In genomic region chr5:180290568-180291233, GRCh38 we compare ENCODE assay signal across 8 cellular contexts. TPM values are rescaled to one million over a fixed set of nuclear protein-coding genes. Genes with fewer than 3 reads are reported as not detected.
A peak's percentile ranks its signal among the peaks of the same experiment; 100 is the strongest.
DNase-seq lines count a peak whose midpoint lies in the region; ATAC-seq and TF ChIP-seq lines count a peak whose summit lies in the region.

No MANE protein-coding gene starts in this region.

- H3K36me3 ChIP-seq in kidney epithelial cell (ENCODE audit: control insufficient read depth, insufficient read depth, low read length) = no peaks in the 10 kb centered on the region
- H3K36me3 ChIP-seq in testis (ENCODE audit: low read depth, missing control alignments) = no peaks in the 10 kb centered on the region

- H3K36me3 Mint-ChIP-seq in activated CD4-positive, alpha-beta T cell treated with anti-CD3 and anti-CD28 coated beads, Interleukin-2, amount 10 ng/mL, durations not matched to agents 24 days and 14 days (ENCODE audit: low read depth) = peaks cover 22% of the 10 kb centered on the region
- peaks cover 7% of the 10 kb centered on the region for H3K36me3 Mint-ChIP-seq in activated naive CD8-positive, alpha-beta T cell

- peak overlapping the region in 1 of 2 donors; percentile 82 for H3K27ac ChIP-seq in testis

- WGBS in testis, 2 donors = 4 to 10% methylated on average over 12 to 13 of the region's 13 CpGs

- H3K4me3 Mint-ChIP-seq in activated CD4-positive, alpha-beta T cell treated with anti-CD3 and anti-CD28 coated beads, Interleukin-2, amount 10 ng/mL, durations not matched to agents 24 days and 14 days = peak overlapping the region; percentile 91
- H3K4me3 Mint-ChIP-seq in activated naive CD8-positive, alpha-beta T cell = peak overlapping the region; percentile 94

- intact Hi-C loops in activated CD4-positive, alpha-beta T cell treated with anti-CD3 and anti-CD28 coated beads, Interleukin-2, amount 10 ng/mL, durations not matched to agents 24 days and 14 days (cut with micrococcal nuclease) = loop anchor here (5.0 kb wide), 2 partner anchors 83 to 668 kb away; partner anchors contain the start of genes HNRNPH1 and RASGEF1C
- intact Hi-C loops in testis (cut with DNase I; ENCODE audit: low total_unique reads) = no loop called here

- H3K27ac Mint-ChIP-seq in activated CD4-positive, alpha-beta T cell treated with anti-CD3 and anti-CD28 coated beads, Interleukin-2, amount 10 ng/mL, durations not matched to agents 24 days and 14 days = peak overlapping the region; percentile 81
- H3K27ac Mint-ChIP-seq in activated naive CD8-positive, alpha-beta T cell = peak overlapping the region; percentile 88

- no peak for TF ChIP-seq POLR2A in testis (IDR thresholded peaks at IDR 0.05)

- peaks cover 26% of the 10 kb centered on the region for H3K4me1 ChIP-seq in testis

- H3K9me3 ChIP-seq in testis = no peaks in the 10 kb centered on the region

- no peak for ATAC-seq in HG02763 (IDR thresholded peaks at IDR 0.05; ENCODE audit: unreplicated experiment)

- TF ChIP-seq CTCF in kidney epithelial cell (IDR thresholded peaks at IDR 0.05; ENCODE audit: insufficient read depth, low read length, poor library complexity, severe bottlenecking) (no peak), testis (IDR thresholded peaks at IDR 0.05) (no peak)

- H3K4me1 Mint-ChIP-seq in activated CD4-positive, alpha-beta T cell treated with anti-CD3 and anti-CD28 coated beads, Interleukin-2, amount 10 ng/mL, durations not matched to agents 24 days and 14 days = peaks cover 28% of the 10 kb centered on the region
- H3K4me1 Mint-ChIP-seq in activated naive CD8-positive, alpha-beta T cell (ENCODE audit: low read depth) = peaks cover 44% of the 10 kb centered on the region

- no peaks in the 10 kb centered on the region for H3K9me3 Mint-ChIP-seq in activated CD4-positive, alpha-beta T cell treated with anti-CD3 and anti-CD28 coated beads, Interleukin-2, amount 10 ng/mL, durations not matched to agents 24 days and 14 days
- no peaks in the 10 kb centered on the region for H3K9me3 Mint-ChIP-seq in activated naive CD8-positive, alpha-beta T cell (ENCODE audit: low read depth)

- peak overlapping the region; percentile 56 for H3K4me3 ChIP-seq in kidney epithelial cell (ENCODE audit: low read depth, low read length)
- peak overlapping the region; percentile 68 to 87 for H3K4me3 ChIP-seq in testis

- no peaks in the 10 kb centered on the region for H3K27me3 Mint-ChIP-seq in activated CD4-positive, alpha-beta T cell treated with anti-CD3 and anti-CD28 coated beads, Interleukin-2, amount 10 ng/mL, durations not matched to agents 24 days and 14 days
- H3K27me3 Mint-ChIP-seq in activated naive CD8-positive, alpha-beta T cell = no peaks in the 10 kb centered on the region

- H3K27me3 ChIP-seq in kidney epithelial cell (ENCODE audit: control insufficient read depth, insufficient read depth, low read length) = no peaks in the 10 kb centered on the region
- H3K27me3 ChIP-seq in testis = no peaks in the 10 kb centered on the region

- no peak for DNase-seq in activated CD4-positive, alpha-beta T cell treated with anti-CD3 and anti-CD28 coated beads, Interleukin-2, amount 10 ng/mL, durations not matched to agents 24 days and 14 days
- DNase-seq in activated CD4-positive, alpha-beta T cell treated with anti-CD3 and anti-CD28 coated beads for 1 hour = no peak
- no peak for DNase-seq in kidney epithelial cell (ENCODE audit: low read depth)
- DNase-seq in testis = peak; percentile 16
- no peak for DNase-seq in DMS 273 (lab: John Stamatoyannopoulos, UW; ENCODE audit: unreplicated experiment)
- DNase-seq in HPDE6-E6E7 (ENCODE audit: extremely low spot score) = no peak

RNA-seq across cellular contexts. Expression of gene MAPK9, which starts 1.2 kb away (rescaled TPM):
- 44.5 and 45.0 TPM in 2 replicates for total RNA-seq in activated CD4-positive, alpha-beta T cell treated with anti-CD3 and anti-CD28 coated beads, Interleukin-2, amount 10 ng/mL, durations not matched to agents 24 days and 14 days
- total RNA-seq in kidney epithelial cell (22.5 and 25.1 TPM in 2 replicates), testis (10 to 100 TPM; 54.3 to 57.0 TPM)
- polyA plus RNA-seq in testis (ENCODE audit: insufficient read depth, low read depth, low replicate concordance) = 34.9 TPM
